ENCODE assay signal across 19 cellular contexts in genomic region chr5:10374032-10374431, GRCh38. TPM values are rescaled to one million over a fixed set of nuclear protein-coding genes. Genes with fewer than 3 reads are reported as not detected.
DNase-seq lines count a peak whose midpoint lies in the region; ATAC-seq and TF ChIP-seq lines count a peak whose summit lies in the region.
"Had no signal": no experiment of that assay in that cellular context is flagged by ENCODE, and none has a peak within 500 bp of the region (broad histone marks: within the 10 kb centered on the region; RNA-seq: fewer than 3 reads in every experiment).

No MANE protein-coding gene starts in this region.

- no peaks in the 10 kb centered on the region for H3K27me3 ChIP-seq in layer of hippocampus (ENCODE audit: control insufficient read depth, insufficient read depth, low read length)
- H3K27me3 ChIP-seq: spleen had no signal

- ATAC-seq in activated B cell treated with CpG ODN at 0.5 μM for 24 hours (ENCODE audit: low read depth) (no peak), HG02885 (IDR thresholded peaks at IDR 0.05; ENCODE audit: poor library complexity, unreplicated experiment) (no peak)
- no peak for ATAC-seq in stimulated activated naive B cell treated with anti-CD40 and anti-IgM and Interleukin-4, amounts not matched to agents 10 μg/mL and 1 μg/mL and 100 μg/mL, for 72 hours (replicated peaks)
- ATAC-seq: Panc1 had no signal

- no peak overlapping the region for H3K4me3 Mint-ChIP-seq in activated CD4-positive, alpha-beta memory T cell treated with anti-CD3 and anti-CD28 coated beads for 36 hours
- H3K4me3 Mint-ChIP-seq in activated CD4-positive, alpha-beta memory T cell treated with anti-CD3 and anti-CD28 coated beads, Interleukin-2, amount 10 ng/mL, durations not matched to agents 7 days and 5 days, result no peak overlapping the region
- no peak overlapping the region for H3K4me3 Mint-ChIP-seq in activated B cell treated with CpG ODN at 0.5 μM for 24 hours
- no peak overlapping the region for H3K4me3 Mint-ChIP-seq in stimulated activated naive B cell treated with anti-CD40 and anti-IgM and Interleukin-4, amounts not matched to agents 10 μg/mL and 1 μg/mL and 100 μg/mL, for 72 hours
- H3K4me3 Mint-ChIP-seq: activated naive CD4-positive, alpha-beta T cell treated with anti-CD3 and anti-CD28 coated beads for 36 hours had no signal

- peak overlapping the region; percentile 29 for H3K27ac Mint-ChIP-seq in activated CD4-positive, alpha-beta memory T cell treated with anti-CD3 and anti-CD28 coated beads for 36 hours
- no peak overlapping the region for H3K27ac Mint-ChIP-seq in activated CD4-positive, alpha-beta memory T cell treated with anti-CD3 and anti-CD28 coated beads, Interleukin-2, amount 10 ng/mL, durations not matched to agents 7 days and 5 days
- peak overlapping the region; percentile 6 for H3K27ac Mint-ChIP-seq in activated B cell treated with CpG ODN at 0.5 μM for 24 hours
- H3K27ac Mint-ChIP-seq in stimulated activated naive B cell treated with anti-CD40 and anti-IgM and Interleukin-4, amounts not matched to agents 10 μg/mL and 1 μg/mL and 100 μg/mL, for 72 hours, result peak overlapping the region; percentile 37

- H3K4me1 Mint-ChIP-seq in activated CD4-positive, alpha-beta memory T cell treated with anti-CD3 and anti-CD28 coated beads for 36 hours (ENCODE audit: low read depth), result peaks cover 58% of the 10 kb centered on the region
- peaks cover 45% of the 10 kb centered on the region for H3K4me1 Mint-ChIP-seq in activated CD4-positive, alpha-beta memory T cell treated with anti-CD3 and anti-CD28 coated beads, Interleukin-2, amount 10 ng/mL, durations not matched to agents 7 days and 5 days
- H3K4me1 Mint-ChIP-seq in activated B cell treated with CpG ODN at 0.5 μM for 24 hours, result peaks cover 62% of the 10 kb centered on the region
- H3K4me1 Mint-ChIP-seq in stimulated activated naive B cell treated with anti-CD40 and anti-IgM and Interleukin-4, amounts not matched to agents 10 μg/mL and 1 μg/mL and 100 μg/mL, for 72 hours, result peaks cover 34 to 58% of the 10 kb centered on the region in 2 donors

- peak overlapping the region; percentile 24 for H3K27ac ChIP-seq in layer of hippocampus (ENCODE audit: low read depth, low read length)
- H3K27ac ChIP-seq: A549, KMS-11 had no signal

- H3K36me3 Mint-ChIP-seq in activated CD4-positive, alpha-beta memory T cell treated with anti-CD3 and anti-CD28 coated beads for 36 hours, result peaks cover 14% of the 10 kb centered on the region
- peaks cover 36% of the 10 kb centered on the region for H3K36me3 Mint-ChIP-seq in activated CD4-positive, alpha-beta memory T cell treated with anti-CD3 and anti-CD28 coated beads, Interleukin-2, amount 10 ng/mL, durations not matched to agents 7 days and 5 days (ENCODE audit: low read depth)
- peaks cover 34% of the 10 kb centered on the region for H3K36me3 Mint-ChIP-seq in activated B cell treated with CpG ODN at 0.5 μM for 24 hours (ENCODE audit: low read depth)
- H3K36me3 Mint-ChIP-seq in stimulated activated naive B cell treated with anti-CD40 and anti-IgM and Interleukin-4, amounts not matched to agents 10 μg/mL and 1 μg/mL and 100 μg/mL, for 72 hours, result peaks cover 23 to 26% of the 10 kb centered on the region in 2 donors

- TF ChIP-seq CTCF in activated B cell treated with CpG ODN at 0.5 μM for 24 hours (IDR thresholded peaks at IDR 0.05), result no peak

- H3K9me3 Mint-ChIP-seq in activated CD4-positive, alpha-beta memory T cell treated with anti-CD3 and anti-CD28 coated beads for 36 hours, result no peaks in the 10 kb centered on the region
- H3K9me3 Mint-ChIP-seq in activated CD4-positive, alpha-beta memory T cell treated with anti-CD3 and anti-CD28 coated beads, Interleukin-2, amount 10 ng/mL, durations not matched to agents 7 days and 5 days, result no peaks in the 10 kb centered on the region
- H3K9me3 Mint-ChIP-seq in activated B cell treated with CpG ODN at 0.5 μM for 24 hours, result no peaks in the 10 kb centered on the region
- H3K9me3 Mint-ChIP-seq in stimulated activated naive B cell treated with anti-CD40 and anti-IgM and Interleukin-4, amounts not matched to agents 10 μg/mL and 1 μg/mL and 100 μg/mL, for 72 hours, result peaks cover 2 to 4% of the 10 kb centered on the region in 2 donors
- H3K9me3 Mint-ChIP-seq: activated naive CD4-positive, alpha-beta T cell treated with anti-CD3 and anti-CD28 coated beads for 36 hours had no signal

- intact Hi-C loops in activated CD4-positive, alpha-beta memory T cell treated with anti-CD3 and anti-CD28 coated beads for 36 hours (cut with micrococcal nuclease), result no loop called here
- intact Hi-C loops in activated B cell treated with CpG ODN at 0.5 μM for 24 hours (cut with micrococcal nuclease), result no loop called here

- CTCF ChIA-PET in activated CD4-positive, alpha-beta memory T cell treated with anti-CD3 and anti-CD28 coated beads for 36 hours (lab: Charles Lee), result no interaction called here
- CTCF ChIA-PET in activated CD4-positive, alpha-beta memory T cell treated with anti-CD3 and anti-CD28 coated beads, Interleukin-2, amount 10 ng/mL, durations not matched to agents 7 days and 5 days (lab: Charles Lee), result interaction anchor here (1.3 kb wide), 1 partner anchor 16 kb away, joined by 3 read pairs; no protein-coding TSS in a partner anchor
- CTCF ChIA-PET in activated B cell treated with CpG ODN at 0.5 μM for 24 hours (lab: Charles Lee), result interaction anchor here (1.7 kb wide), 1 partner anchor 90 kb away, joined by 4 read pairs; no protein-coding TSS in a partner anchor

- POLR2A ChIA-PET in activated CD4-positive, alpha-beta memory T cell treated with anti-CD3 and anti-CD28 coated beads for 36 hours (lab: Charles Lee), result interaction anchor here (0.5 kb wide), 1 partner anchor 44 kb away, joined by 3 read pairs; no protein-coding TSS in a partner anchor
- POLR2A ChIA-PET in activated CD4-positive, alpha-beta memory T cell treated with anti-CD3 and anti-CD28 coated beads, Interleukin-2, amount 10 ng/mL, durations not matched to agents 7 days and 5 days (lab: Charles Lee), result interaction anchor here (0.9 kb wide), 1 partner anchor 21 kb away, joined by 3 read pairs; the partner anchor contains the start of gene MARCHF6
- POLR2A ChIA-PET in activated B cell treated with CpG ODN at 0.5 μM for 24 hours (lab: Charles Lee), result interaction anchor here (0.8 to 1.0 kb wide), 2 partner anchors 21 to 124 kb away, joined by 3 to 5 read pairs; partner anchors contain the start of genes ATPSCKMT, CCT5 and MARCHF6

- DNase-seq in activated CD4-positive, alpha-beta memory T cell treated with anti-CD3 and anti-CD28 coated beads for 36 hours, result no peak
- DNase-seq in activated CD4-positive, alpha-beta memory T cell treated with anti-CD3 and anti-CD28 coated beads, Interleukin-2, amount 10 ng/mL, durations not matched to agents 7 days and 5 days, result no peak
- DNase-seq in activated B cell treated with CpG ODN at 0.5 μM for 24 hours, result no peak
- no peak for DNase-seq in stimulated activated naive B cell treated with anti-CD40 and anti-IgM and Interleukin-4, amounts not matched to agents 10 μg/mL and 1 μg/mL and 100 μg/mL, for 72 hours
- no peak for DNase-seq in NCI-H2227 treated with DMSO at 0.1 percent for 48 hours (lab: John Stamatoyannopoulos, UW)
- no peak for DNase-seq in pons (ENCODE audit: low spot score)
- DNase-seq: activated naive CD4-positive, alpha-beta T cell treated with anti-CD3 and anti-CD28 coated beads for 36 hours; cerebellar nuclear complex; mesendoderm; NCI-H1694 treated with DMSO at 0.1 percent for 48 hours; NCI-H524 treated with DMSO at 0.1 percent for 48 hours; occipital lobe; SK-N-SH; spleen had no signal

- no peaks in the 10 kb centered on the region for H3K27me3 Mint-ChIP-seq in activated CD4-positive, alpha-beta memory T cell treated with anti-CD3 and anti-CD28 coated beads for 36 hours
- H3K27me3 Mint-ChIP-seq in activated CD4-positive, alpha-beta memory T cell treated with anti-CD3 and anti-CD28 coated beads, Interleukin-2, amount 10 ng/mL, durations not matched to agents 7 days and 5 days, result no peaks in the 10 kb centered on the region
- H3K27me3 Mint-ChIP-seq in activated B cell treated with CpG ODN at 0.5 μM for 24 hours, result no peaks in the 10 kb centered on the region
- no peaks in the 10 kb centered on the region for H3K27me3 Mint-ChIP-seq in stimulated activated naive B cell treated with anti-CD40 and anti-IgM and Interleukin-4, amounts not matched to agents 10 μg/mL and 1 μg/mL and 100 μg/mL, for 72 hours

RNA-seq across cellular contexts. Expression of gene MARCHF6, which starts 20.5 kb away (rescaled TPM):
- total RNA-seq in activated CD4-positive, alpha-beta memory T cell treated with anti-CD3 and anti-CD28 coated beads for 36 hours, result 100 to 1,000 TPM; 103 to 108 TPM
- 100 to 1,000 TPM; 101 to 109 TPM for total RNA-seq in activated CD4-positive, alpha-beta memory T cell treated with anti-CD3 and anti-CD28 coated beads, Interleukin-2, amount 10 ng/mL, durations not matched to agents 7 days and 5 days
- 116 and 124 TPM in 2 replicates for total RNA-seq in activated B cell treated with CpG ODN at 0.5 μM for 24 hours
